ENCODE assay signal across 1 cellular context in the genomic region with DNA sequence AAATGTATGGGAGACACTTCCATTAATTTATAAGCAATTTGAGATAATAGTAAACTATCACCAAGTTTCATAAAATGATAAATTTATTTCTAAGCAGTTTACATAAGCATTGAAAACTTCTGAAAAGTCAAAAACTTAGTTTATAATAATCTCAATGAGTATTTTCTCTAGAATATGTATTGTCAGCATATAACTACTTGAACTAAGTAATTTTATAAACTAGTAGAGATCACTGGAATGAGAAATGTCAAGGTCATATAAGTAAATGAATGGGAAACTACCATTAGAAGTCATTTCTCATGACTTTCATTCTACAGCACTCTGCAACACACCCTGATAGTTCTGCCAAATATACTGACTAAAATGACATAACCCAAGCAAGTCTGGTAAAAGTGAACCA.
TF ChIP-seq lines count a peak whose summit lies in the region.

No MANE protein-coding gene starts in this region.

TF ChIP-seq in GM23338, 12 proteins besides CTCF, POLR2A, EP300 and RAD21:
- TF ChIP-seq, protein P1, sequence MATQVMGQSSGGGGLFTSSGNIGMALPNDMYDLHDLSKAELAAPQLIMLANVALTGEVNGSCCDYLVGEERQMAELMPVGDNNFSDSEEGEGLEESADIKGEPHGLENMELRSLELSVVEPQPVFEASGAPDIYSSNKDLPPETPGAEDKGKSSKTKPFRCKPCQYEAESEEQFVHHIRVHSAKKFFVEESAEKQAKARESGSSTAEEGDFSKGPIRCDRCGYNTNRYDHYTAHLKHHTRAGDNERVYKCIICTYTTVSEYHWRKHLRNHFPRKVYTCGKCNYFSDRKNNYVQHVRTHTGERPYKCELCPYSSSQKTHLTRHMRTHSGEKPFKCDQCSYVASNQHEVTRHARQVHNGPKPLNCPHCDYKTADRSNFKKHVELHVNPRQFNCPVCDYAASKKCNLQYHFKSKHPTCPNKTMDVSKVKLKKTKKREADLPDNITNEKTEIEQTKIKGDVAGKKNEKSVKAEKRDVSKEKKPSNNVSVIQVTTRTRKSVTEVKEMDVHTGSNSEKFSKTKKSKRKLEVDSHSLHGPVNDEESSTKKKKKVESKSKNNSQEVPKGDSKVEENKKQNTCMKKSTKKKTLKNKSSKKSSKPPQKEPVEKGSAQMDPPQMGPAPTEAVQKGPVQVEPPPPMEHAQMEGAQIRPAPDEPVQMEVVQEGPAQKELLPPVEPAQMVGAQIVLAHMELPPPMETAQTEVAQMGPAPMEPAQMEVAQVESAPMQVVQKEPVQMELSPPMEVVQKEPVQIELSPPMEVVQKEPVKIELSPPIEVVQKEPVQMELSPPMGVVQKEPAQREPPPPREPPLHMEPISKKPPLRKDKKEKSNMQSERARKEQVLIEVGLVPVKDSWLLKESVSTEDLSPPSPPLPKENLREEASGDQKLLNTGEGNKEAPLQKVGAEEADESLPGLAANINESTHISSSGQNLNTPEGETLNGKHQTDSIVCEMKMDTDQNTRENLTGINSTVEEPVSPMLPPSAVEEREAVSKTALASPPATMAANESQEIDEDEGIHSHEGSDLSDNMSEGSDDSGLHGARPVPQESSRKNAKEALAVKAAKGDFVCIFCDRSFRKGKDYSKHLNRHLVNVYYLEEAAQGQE (IDR thresholded peaks at IDR 0.05; ENCODE audit: unreplicated experiment), result no peak
- no peak for TF ChIP-seq NANOG (IDR thresholded peaks at IDR 0.05; ENCODE audit: borderline replicate concordance)
- no peak for TF ChIP-seq ZNF114 (CRISPR knock-in tag; IDR thresholded peaks at IDR 0.05)
- no peak for TF ChIP-seq EZH2 (IDR thresholded peaks at IDR 0.05; ENCODE audit: low read depth, unreplicated experiment)
- TF ChIP-seq POLR2AphosphoS5 (IDR thresholded peaks at IDR 0.05; ENCODE audit: low read depth), result no peak
- TF ChIP-seq CREB1 (CRISPR knock-in tag; IDR thresholded peaks at IDR 0.05; ENCODE audit: low read depth), result no peak
- TF ChIP-seq, protein P2, sequence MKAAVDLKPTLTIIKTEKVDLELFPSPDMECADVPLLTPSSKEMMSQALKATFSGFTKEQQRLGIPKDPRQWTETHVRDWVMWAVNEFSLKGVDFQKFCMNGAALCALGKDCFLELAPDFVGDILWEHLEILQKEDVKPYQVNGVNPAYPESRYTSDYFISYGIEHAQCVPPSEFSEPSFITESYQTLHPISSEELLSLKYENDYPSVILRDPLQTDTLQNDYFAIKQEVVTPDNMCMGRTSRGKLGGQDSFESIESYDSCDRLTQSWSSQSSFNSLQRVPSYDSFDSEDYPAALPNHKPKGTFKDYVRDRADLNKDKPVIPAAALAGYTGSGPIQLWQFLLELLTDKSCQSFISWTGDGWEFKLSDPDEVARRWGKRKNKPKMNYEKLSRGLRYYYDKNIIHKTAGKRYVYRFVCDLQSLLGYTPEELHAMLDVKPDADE (IDR thresholded peaks at IDR 0.05), result no peak
- no peak for TF ChIP-seq STAT1 (IDR thresholded peaks at IDR 0.05; ENCODE audit: unreplicated experiment)
TF ChIP-seq in GM23338: peak in this region for 0.
